In the genomic region with DNA sequence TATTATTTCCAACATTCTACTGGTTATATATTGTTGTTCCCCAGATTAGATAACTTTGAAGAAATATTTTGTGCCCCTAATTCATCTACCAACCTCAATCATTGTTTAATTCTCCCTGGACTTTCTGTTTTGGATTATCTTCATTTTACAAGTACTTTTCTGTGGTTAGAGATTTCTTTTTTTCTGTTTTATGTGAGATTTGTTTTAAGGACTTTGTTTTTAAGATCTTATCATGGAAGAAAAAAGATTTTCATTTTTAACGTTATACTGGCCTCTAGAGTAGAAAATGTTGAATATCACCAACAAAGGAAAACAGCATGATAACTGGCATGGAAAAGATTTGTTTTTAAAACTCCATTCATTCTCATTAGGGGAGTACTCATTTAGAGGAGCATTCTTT, we compare ENCODE assay signal across 8 cellular contexts.
DNase-seq lines count a peak whose midpoint lies in the region; ATAC-seq and TF ChIP-seq lines count a peak whose summit lies in the region.

No MANE protein-coding gene starts in this region.

- H3K27me3 ChIP-seq in AG04450 (ENCODE audit: control insufficient read depth, insufficient read depth, low read length) = no peaks in the 10 kb centered on the region

- CTCF ChIA-PET in AG04450 (lab: Charles Lee) = interaction anchor here (1.1 to 1.3 kb wide), 3 partner anchors 62 to 1273 kb away, joined by 3 to 4 read pairs (median 4); no protein-coding TSS in a partner anchor

- ATAC-seq in GM18861 (IDR thresholded peaks at IDR 0.05; ENCODE audit: unreplicated experiment) (no peak), GM19397 (IDR thresholded peaks at IDR 0.05; ENCODE audit: unreplicated experiment) (no peak)

- no peaks in the 10 kb centered on the region for H3K9me3 ChIP-seq in AG04450 (ENCODE audit: control insufficient read depth, insufficient read depth, low read length)

- H3K27ac ChIP-seq in AG04450 (ENCODE audit: low read depth, low read length) = no peak overlapping the region

- POLR2A ChIA-PET in AG04450 (lab: Yijun Ruan, JAX) = no interaction called here

- TF ChIP-seq CTCF in AG04450 (IDR thresholded peaks at IDR 0.05; ENCODE audit: low read depth, low read length) (peak; percentile 51), WI38 (IDR thresholded peaks at IDR 0.05; ENCODE audit: low read depth, low read length) (0 out of 2 replicates have a peak, but pooled peaks have one; percentile 6)

- H3K4me3 ChIP-seq in AG04450 (ENCODE audit: low read depth, low read length) = no peak overlapping the region
- H3K4me3 ChIP-seq in WI38 (ENCODE audit: low read depth, low read length) = no peak overlapping the region

- DNase-seq in AG04450 (ENCODE audit: low read depth, low spot score) (peak; percentile 15), Kasumi-1 (lab: John Stamatoyannopoulos, UW) (peak; percentile 62 to 68), left kidney (ENCODE audit: low read depth, low spot score) (peak; percentile 69), NK-92 (lab: John Stamatoyannopoulos, UW; ENCODE audit: unreplicated experiment) (no peak), activated gamma-delta T cell (lab: John Stamatoyannopoulos, UW) (no peak)

Comparison
In these comparisons a context has a peak if more than half of its experiments do, and no peak if none do; other contexts are left out.
1. DNase-seq: peak in AG04450 (single experiment), Kasumi-1 (2 of 2) and left kidney (single experiment); none in NK-92 (single experiment) and activated gamma-delta T cell (single experiment).